In genomic region chr2:70003093-70003830, GRCh38 we compare ENCODE assay signal across 14 cellular contexts. TPM values are rescaled to one million over a fixed set of nuclear protein-coding genes. Genes with fewer than 3 reads are reported as not detected.
DNase-seq lines count a peak whose midpoint lies in the region; ATAC-seq, FAIRE-seq and TF ChIP-seq lines count a peak whose summit lies in the region.
"Had no signal": no experiment of that assay in that cellular context is flagged by ENCODE, and none has a peak within 500 bp of the region (broad histone marks: within the 10 kb centered on the region; RNA-seq: fewer than 3 reads in every experiment).

No MANE protein-coding gene starts in this region.

- peaks cover 14% of the 10 kb centered on the region; the same call in 1 of the 2 replicates for H3K36me3 ChIP-seq in Loucy (ENCODE audit: insufficient read depth, low read length)
- no peaks in the 10 kb centered on the region for H3K36me3 ChIP-seq in kidney (ENCODE audit: control insufficient read depth in 1 of 2, insufficient read depth in 2 of 2, low read length in 2 of 2)
- peaks cover 2% of the 10 kb centered on the region for H3K36me3 ChIP-seq in neutrophil
- H3K36me3 ChIP-seq: MG63 had no signal

- no peak overlapping the region for H3K4me3 Mint-ChIP-seq in CD14-positive monocyte
- H3K4me3 Mint-ChIP-seq: GM23338 had no signal

- H3K9me3 Mint-ChIP-seq in CD14-positive monocyte = peaks cover 0 to 1% (median 0%) of the 10 kb centered on the region in 7 donors
- H3K9me3 Mint-ChIP-seq: GM23338 had no signal

- no peak for FAIRE-seq in kidney (lab: Jason Lieb, UNC)

- H3K36me3 Mint-ChIP-seq in CD14-positive monocyte = peaks cover 4 to 6% of the 10 kb centered on the region in 2 donors

- no peaks in the 10 kb centered on the region for H3K9me2 ChIP-seq in Loucy (replicated peaks; ENCODE audit: low read depth, low read length)

- H3K4me3 ChIP-seq in Loucy (ENCODE audit: low read length, poor library complexity, severe bottlenecking) (no peak overlapping the region), kidney (ENCODE audit: low read length in 2 of 2) (no peak overlapping the region), neutrophil (ENCODE audit: low read depth in 1 of 2, low read length in 1 of 2) (no peak overlapping the region)
- H3K4me3 ChIP-seq: GM23338, MG63 had no signal

- H3K9me3 ChIP-seq in Loucy (ENCODE audit: insufficient read depth, low read depth, low read length) = no peaks in the 10 kb centered on the region
- no peaks in the 10 kb centered on the region for H3K9me3 ChIP-seq in kidney (ENCODE audit: control insufficient read depth in 1 of 2, low read length in 2 of 2)
- no peaks in the 10 kb centered on the region for H3K9me3 ChIP-seq in neutrophil
- H3K9me3 ChIP-seq: MG63 had no signal

- ATAC-seq in HG03457 (IDR thresholded peaks at IDR 0.05; ENCODE audit: unreplicated experiment) = no peak
- ATAC-seq: GM23338 had no signal

- H3K27ac Mint-ChIP-seq in CD14-positive monocyte = peak overlapping the region in 6 of 7 donors; percentile 19 to 87 (median 74)
- H3K27ac Mint-ChIP-seq: GM23338 had no signal

- intact Hi-C loops in CD14-positive monocyte (cut with micrococcal nuclease) (no loop called here), kidney (cut with DNase I) (no loop called here)

- H3K27me3 ChIP-seq in Loucy (ENCODE audit: insufficient read depth, low read length, poor library complexity, severe bottlenecking) (no peaks in the 10 kb centered on the region), neutrophil (no peaks in the 10 kb centered on the region)
- H3K27me3 ChIP-seq: MG63 had no signal

- peaks cover 14% of the 10 kb centered on the region for H3K4me1 Mint-ChIP-seq in CD14-positive monocyte

- H4K20me1 ChIP-seq in Loucy (ENCODE audit: insufficient read depth, low read length, poor library complexity, severe bottlenecking) = no peaks in the 10 kb centered on the region

- no peak overlapping the region for H3K9ac ChIP-seq in Loucy (ENCODE audit: low read depth, low read length, poor library complexity, severe bottlenecking)
- H3K9ac ChIP-seq in kidney (ENCODE audit: low read length in 2 of 2) = no peak overlapping the region

- no peak overlapping the region for H3K27ac ChIP-seq in kidney (ENCODE audit: low read depth in 2 of 2, low read length in 2 of 2)
- peak overlapping the region; percentile 87 for H3K27ac ChIP-seq in neutrophil

- TF ChIP-seq CTCF in CD14-positive monocyte (IDR thresholded peaks at IDR 0.05) (no peak), Loucy (conservative IDR thresholded peaks at IDR 0.05; ENCODE audit: low read length) (no peak), kidney (IDR thresholded peaks at IDR 0.05; ENCODE audit: borderline replicate concordance, extremely low read depth, insufficient read depth) (no peak), neutrophil (IDR thresholded peaks at IDR 0.05) (no peak)

- peaks cover 0 to 4% (median 0%) of the 10 kb centered on the region in 3 donors for H3K27me3 Mint-ChIP-seq in CD14-positive monocyte (ENCODE audit: low read depth in 3 of 3)

- H3K4me1 ChIP-seq in Loucy (ENCODE audit: insufficient read depth, low read length, poor library complexity, severe bottlenecking) = peaks cover 18% of the 10 kb centered on the region
- H3K4me1 ChIP-seq in kidney (ENCODE audit: control insufficient read depth in 1 of 2, insufficient read depth in 1 of 2, low read depth in 1 of 2, low read length in 2 of 2) = no peaks in the 10 kb centered on the region
- peaks cover 57 to 70% of the 10 kb centered on the region in 2 experiments for H3K4me1 ChIP-seq in neutrophil (ENCODE audit: control insufficient read depth in 1 of 2, insufficient read depth in 1 of 2, low read depth in 1 of 2, low read length in 1 of 2)

- peak overlapping the region; percentile 36 for H3K4me2 ChIP-seq in Loucy (ENCODE audit: low read depth, low read length, poor library complexity, severe bottlenecking)
- H3K4me2 ChIP-seq: GM23338 had no signal

- DNase-seq in CD14-positive monocyte (ENCODE audit: low spot score) = no peak
- DNase-seq in kidney = peak; percentile 26
- DNase-seq in stimulated activated CD4-positive, alpha-beta T cell treated with anti-CD3 and anti-CD28 coated beads, Interleukin-1b, Interleukin-23, amount 100 ng/mL, for 48 hours = no peak
- DNase-seq in NCI-H69 (lab: John Stamatoyannopoulos, UW) = no peak
- DNase-seq in GM03348 (ENCODE audit: low spot score) = no peak
- DNase-seq: GF-D8, KG1, MG63, NCI-H1694 treated with DMSO at 0.1 percent for 48 hours, NCI-H446 treated with DMSO at 0.1 percent for 48 hours had no signal

- H2AFZ ChIP-seq in Loucy (ENCODE audit: low read length) = no peak overlapping the region
- H2AFZ ChIP-seq: GM23338 had no signal

- no peaks in the 10 kb centered on the region; the same call in 1 of the 2 replicates for H3F3A ChIP-seq in Loucy (ENCODE audit: low read depth)

- no peaks in the 10 kb centered on the region; the same call in 1 of the 2 replicates for H3K79me2 ChIP-seq in Loucy (ENCODE audit: insufficient read depth, low read length)

RNA-seq across cellular contexts. Expression of gene ASPRV1, which starts 41.8 kb away (rescaled TPM):
- under 1 TPM; 0.25 to 0.27 TPM for polyA plus RNA-seq in CD14-positive monocyte
- 1.6 TPM for total RNA-seq in kidney
- polyA plus RNA-seq in kidney (ENCODE audit: insufficient read depth, low read depth, low replicate concordance) = 2.1 TPM
